1 cellular context compared by ENCODE assay signal in genomic region chr11:73210916-73211667, GRCh38.
TF ChIP-seq lines count a peak whose summit lies in the region.

No MANE protein-coding gene starts in this region.

TF ChIP-seq in HepG2, 621 proteins besides CTCF, POLR2A, EP300 and RAD21:
- TF ChIP-seq GABPA (IDR thresholded peaks at IDR 0.05; ENCODE audit: low read depth, low read length) = no peak
- no peak for TF ChIP-seq GABPA (CRISPR knock-in tag; IDR thresholded peaks at IDR 0.05; ENCODE audit: low read depth)
- TF ChIP-seq U2AF2 (IDR thresholded peaks at IDR 0.05; ENCODE audit: low read depth, low read length) = peak; percentile 77; the same call in 1 of the 2 replicates
TF ChIP-seq in HepG2: peak in this region for 1.
